ENCODE assay signal across 8 cellular contexts in genomic region chr16:85688586-85689284, GRCh38. TPM values are rescaled to one million over a fixed set of nuclear protein-coding genes. Genes with fewer than 3 reads are reported as not detected.
DNase-seq lines count a peak whose midpoint lies in the region; ATAC-seq and TF ChIP-seq lines count a peak whose summit lies in the region.

Gene GINS2, minus strand, starts transcription at chr16:85688954. Its CDS starts 56 bp downstream, at chr16:85688898.

- no peaks in the 10 kb centered on the region for H3K9me2 ChIP-seq in OCI-LY7 (ENCODE audit: insufficient read depth, low read length)

- POLR2A ChIA-PET in OCI-LY7 (lab: Charles Lee): interaction anchor here (0.9 to 2.5 kb wide), 2 partner anchors 28 to 65 kb away, joined by 3 to 12 read pairs; no protein-coding TSS in a partner anchor

- H2AFZ ChIP-seq in OCI-LY7 (ENCODE audit: low read length): peak within 1 kb of the TSS; percentile 69; the same call in 1 of the 2 replicates

- H3K27me3 ChIP-seq in HUES48 (ENCODE audit: control insufficient read depth, insufficient read depth, low read length): peaks cover 7% of the 10 kb centered on the region; the same call in 1 of the 2 replicates

- peak; percentile 93 for ATAC-seq in GM21390 (IDR thresholded peaks at IDR 0.05; ENCODE audit: unreplicated experiment)

- H3K4me2 ChIP-seq in OCI-LY7 (ENCODE audit: low read length): peak within 1 kb of the TSS; percentile 95

- no TSS peak for BruUV-seq in OCI-LY7 (replicated peaks; lab: Mats Ljungman, UMichigan)

- DNase-seq in Caki2 (ENCODE audit: low read depth): peak; percentile 81
- DNase-seq in OCI-LY7 (ENCODE audit: low spot score): peak; percentile 97
- DNase-seq in activated T-cell treated with anti-CD3 and anti-CD28 coated beads for 1 hour (ENCODE audit: low read depth): peak; percentile 79
- peak; percentile 60 for DNase-seq in epithelial cell of prostate (ENCODE audit: low read depth, low spot score)
- peak; percentile 92 for DNase-seq in mucosa of gallbladder (ENCODE audit: low spot score)
- DNase-seq in stimulated activated CD8-positive, alpha-beta memory T cell treated with anti-CD3 and anti-CD28 coated beads, Interleukin-4, amount 100 ng/mL, for 1 hour (ENCODE audit: low read depth in 2 of 2, low spot score in 1 of 2): peak; percentile 63 to 79

- H3K9me3 ChIP-seq in HUES48 (ENCODE audit: control insufficient read depth, insufficient read depth, low read length) (no peaks in the 10 kb centered on the region), OCI-LY7 (ENCODE audit: low read length) (no peaks in the 10 kb centered on the region)

- H3K9ac ChIP-seq in HUES48 (ENCODE audit: low read depth, low read length): peak within 1 kb of the TSS; percentile 78

- CTCF ChIA-PET in OCI-LY7 (lab: Charles Lee; ENCODE audit: unreplicated experiment): interaction anchor here (0.6 kb wide), 1 partner anchor 304 kb away, joined by 3 read pairs; no protein-coding TSS in a partner anchor

- H3K4me1 ChIP-seq in HUES48 (ENCODE audit: control insufficient read depth, insufficient read depth, low read length) (no peaks in the 10 kb centered on the region), OCI-LY7 (ENCODE audit: insufficient read depth, low read length, poor library complexity, severe bottlenecking) (peaks cover 50% of the 10 kb centered on the region)

- in situ Hi-C loops in Caki2 (cut with HindIII; ENCODE audit: low pct_unique_long_range_greater_than_20kb, low sequenced_read_pairs): no loop called here

- peaks cover 25% of the 10 kb centered on the region for H3K36me3 ChIP-seq in HUES48 (ENCODE audit: control insufficient read depth, insufficient read depth, low read length)
- peaks cover 35% of the 10 kb centered on the region for H3K36me3 ChIP-seq in OCI-LY7 (ENCODE audit: insufficient read depth, low read length)

- H3K4me3 ChIP-seq in HUES48 (ENCODE audit: low read depth, low read length) (peak within 1 kb of the TSS; percentile 88), OCI-LY7 (ENCODE audit: low read depth, low read length, poor library complexity, severe bottlenecking) (peak within 1 kb of the TSS; percentile 87)

- peaks cover 12% of the 10 kb centered on the region for H4K20me1 ChIP-seq in OCI-LY7 (ENCODE audit: insufficient read depth, low read length)

- H3K79me2 ChIP-seq in OCI-LY7 (ENCODE audit: insufficient read depth, low read depth, low read length): peaks cover 50% of the 10 kb centered on the region

- intact Hi-C loops in OCI-LY7 (cut with micrococcal nuclease; ENCODE audit: unreplicated experiment): loop anchor here (1.0 to 5.0 kb wide), 3 partner anchors 76 to 240 kb away; partner anchors contain the start of gene GSE1

- peak within 1 kb of the TSS; percentile 75 for H3K27ac ChIP-seq in HUES48 (ENCODE audit: low read depth, low read length)
- peak within 1 kb of the TSS; percentile 90 for H3K27ac ChIP-seq in OCI-LY7 (ENCODE audit: low read depth, low read length, poor library complexity, severe bottlenecking)
- H3K27ac ChIP-seq in epithelial cell of prostate: no peak within 1 kb of the TSS

- TF ChIP-seq CTCF in OCI-LY7 (conservative IDR thresholded peaks at IDR 0.05; ENCODE audit: low read length): no peak

RNA-seq across cellular contexts. Expression of gene GINS2, which starts in this region (rescaled TPM):
- total RNA-seq in Caki2 (2014; rRNA removed; shearing (Covaris generic); ENCODE audit: low replicate concordance): 27.0 and 37.3 TPM in 2 replicates
- total RNA-seq in OCI-LY7 (2014; rRNA removed; shearing (Covaris generic)): 74.3 and 80.9 TPM in 2 replicates
- total RNA-seq in OCI-LY7 (2022): 140 and 142 TPM in 2 replicates
- total RNA-seq in mucosa of gallbladder: 0.81 TPM

Comparison
In these comparisons a context has a peak if more than half of its experiments do, and no peak if none do; other contexts are left out.
1. RNA of gene GINS2 (total RNA-seq): 74.3 to 142 TPM in OCI-LY7 and 27.0 to 37.3 TPM in Caki2; 0.81 TPM in mucosa of gallbladder (single experiment); every median in the first group is over 10 times any median in the second.
2. Peak in DNase-seq in mucosa of gallbladder; RNA of the gene not detected or under 1 TPM.
3. Peak in every context shown above with its lines, with median percentiles within 50 percentile points of each other: DNase-seq.